In the genomic region with DNA sequence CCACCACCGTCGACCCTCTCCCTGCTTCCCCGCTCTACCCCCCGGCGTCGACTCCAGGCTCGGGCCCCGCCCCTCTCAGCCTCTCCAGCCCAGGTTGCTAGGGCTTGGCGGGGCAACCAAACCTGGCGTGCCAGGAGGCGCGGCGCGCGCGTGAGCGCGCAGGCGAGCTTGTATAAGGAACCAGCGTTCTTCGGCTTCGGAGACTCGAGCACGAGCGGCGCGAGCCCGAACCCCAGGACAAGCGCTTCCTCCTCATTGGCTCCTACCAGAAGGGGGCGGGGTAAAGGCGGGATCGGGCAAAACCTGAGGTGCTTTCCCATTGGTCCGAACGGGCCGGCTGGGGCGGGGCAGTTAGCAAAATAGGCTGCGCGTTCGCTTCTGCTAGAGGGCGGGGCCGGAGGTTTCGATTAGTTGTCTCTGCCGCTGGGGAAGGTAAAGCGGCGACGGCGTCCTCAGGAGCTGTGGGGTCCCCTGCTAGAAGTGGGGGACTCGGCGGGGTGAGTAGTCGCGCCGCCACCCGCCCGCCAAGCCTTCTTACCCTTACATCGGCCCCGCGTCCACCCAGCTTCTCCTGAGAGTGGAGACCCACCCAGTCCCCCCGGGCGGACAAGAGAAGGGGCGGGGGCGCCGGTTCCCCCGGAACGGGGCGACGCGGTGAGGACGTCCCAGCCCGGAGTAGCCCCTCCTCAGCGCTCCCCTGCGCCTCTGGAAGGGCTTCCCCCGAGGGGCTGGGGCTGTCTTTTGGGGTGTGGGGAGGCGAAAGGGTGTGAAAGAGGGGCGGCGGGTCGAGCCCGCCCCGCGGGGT, we compare ENCODE assay signal across 8 cellular contexts. TPM values are rescaled to one million over a fixed set of nuclear protein-coding genes. Genes with fewer than 3 reads are reported as not detected.
DNase-seq lines count a peak whose midpoint lies in the region; ATAC-seq and TF ChIP-seq lines count a peak whose summit lies in the region.

A gene (plus strand): TSS at position 410 of the 805 bp plus-strand sequence. CDS start 81,489 bp downstream, outside the sequence.

- peak within 1 kb of the TSS; percentile 85 for H3K4me3 ChIP-seq in left ventricle myocardium inferior

- H3K9me3 Mint-ChIP-seq in type B pancreatic cell, result no peaks in the 10 kb centered on the region

- peak within 1 kb of the TSS; percentile 86 for H3K27ac Mint-ChIP-seq in T-helper 17 cell
- peak within 1 kb of the TSS; percentile 70 for H3K27ac Mint-ChIP-seq in type B pancreatic cell

- H3K4me3 Mint-ChIP-seq in T-helper 17 cell, result peak within 1 kb of the TSS; percentile 96
- H3K4me3 Mint-ChIP-seq in type B pancreatic cell, result peak within 1 kb of the TSS; percentile 92

- H3K36me3 Mint-ChIP-seq in T-helper 17 cell (ENCODE audit: low read depth), result no peaks in the 10 kb centered on the region
- H3K36me3 Mint-ChIP-seq in type B pancreatic cell, result no peaks in the 10 kb centered on the region

- ATAC-seq in HG02938 (IDR thresholded peaks at IDR 0.05; ENCODE audit: unreplicated experiment) (peak; percentile 96), T-helper 17 cell (peak; percentile 93)

- no peak for TF ChIP-seq CTCF in GM13977 (IDR thresholded peaks at IDR 0.05; ENCODE audit: extremely low read depth, insufficient read depth, missing control alignments)
- no peak for TF ChIP-seq CTCF in left ventricle myocardium inferior (IDR thresholded peaks at IDR 0.05; ENCODE audit: borderline replicate concordance)
- no peak for TF ChIP-seq CTCF in type B pancreatic cell (conservative IDR thresholded peaks at IDR 0.05)

- H3K4me1 ChIP-seq in left ventricle myocardium inferior, result no peaks in the 10 kb centered on the region

- intact Hi-C loops in left ventricle myocardium inferior (cut with micrococcal nuclease) (no loop called here), posterior cingulate gyrus (cut with DNase I) (loop anchor here (10.0 kb wide), 2 partner anchors 239 to 469 kb away; no protein-coding TSS in a partner anchor)

- H3K27me3 Mint-ChIP-seq in T-helper 17 cell, result no peaks in the 10 kb centered on the region
- H3K27me3 Mint-ChIP-seq in type B pancreatic cell, result no peaks in the 10 kb centered on the region

- H3K27me3 ChIP-seq in left ventricle myocardium inferior (ENCODE audit: low read depth), result no peaks in the 10 kb centered on the region

- H3K27ac ChIP-seq in angular gyrus (ENCODE audit: low read depth, low read length), result peak within 1 kb of the TSS; percentile 85
- H3K27ac ChIP-seq in left ventricle myocardium inferior (replicated peaks), result peak within 1 kb of the TSS; percentile 88

- peaks cover 8% of the 10 kb centered on the region for H3K4me1 Mint-ChIP-seq in T-helper 17 cell
- peaks cover 4% of the 10 kb centered on the region for H3K4me1 Mint-ChIP-seq in type B pancreatic cell (ENCODE audit: unreplicated experiment)

- peak; percentile 91 for DNase-seq in GM13977 (ENCODE audit: low spot score)
- DNase-seq in NCI-H1694 treated with DMSO at 0.1 percent for 48 hours (lab: John Stamatoyannopoulos, UW), result peak; percentile 81
- DNase-seq in T-helper 17 cell, result peak; percentile 82 to 93 (median 90)
- peak; percentile 96 for DNase-seq in left ventricle myocardium inferior
- peak; percentile 91 to 99 (median 94) for DNase-seq in posterior cingulate gyrus
- DNase-seq in type B pancreatic cell (ENCODE audit: extremely low spot score, unreplicated experiment), result peak; percentile 94

- in situ Hi-C loops in GM13977 (cut with MboI; ENCODE audit: low pct_unique_long_range_greater_than_20kb, low sequenced_read_pairs, unreplicated experiment), result no loop called here

- H3K9me3 ChIP-seq in T-helper 17 cell (ENCODE audit: control insufficient read depth, low read length, poor library complexity, severe bottlenecking) (no peaks in the 10 kb centered on the region), left ventricle myocardium inferior (replicated peaks) (no peaks in the 10 kb centered on the region)

- H3K36me3 ChIP-seq in left ventricle myocardium inferior, result no peaks in the 10 kb centered on the region

RNA-seq across cellular contexts. Expression of the gene that starts here (rescaled TPM):
- total RNA-seq in T-helper 17 cell (1 to 10 TPM; 2.9 to 3.6 TPM), left ventricle myocardium inferior (9.3 TPM), type B pancreatic cell (ENCODE audit: low replicate concordance) (17.0 and 17.9 TPM in 2 replicates)

Comparison
In these comparisons a context has a peak if more than half of its experiments do, and no peak if none do; other contexts are left out.
1. Peak in every context shown above with its lines: DNase-seq, ATAC-seq, H3K4me3 ChIP-seq and H3K27ac ChIP-seq.